Comparison of ENCODE assay signal across 23 cellular contexts in genomic region chr13:109737046-109737573, GRCh38. TPM values are rescaled to one million over a fixed set of nuclear protein-coding genes. Genes with fewer than 3 reads are reported as not detected.
A peak's percentile ranks its signal among the peaks of the same experiment; 100 is the strongest.
DNase-seq lines count a peak whose midpoint lies in the region; ATAC-seq, FAIRE-seq and TF ChIP-seq lines count a peak whose summit lies in the region.
"Had no signal": no experiment of that assay in that cellular context is flagged by ENCODE, and none has a peak within 500 bp of the region (broad histone marks: within the 10 kb centered on the region; RNA-seq: fewer than 3 reads in every experiment).

No MANE protein-coding gene starts in this region.

- H2AFZ ChIP-seq in astrocyte (ENCODE audit: low read depth, low read length) (no peak overlapping the region), mesenchymal stem cell (ENCODE audit: low read depth, low read length) (no peak overlapping the region)

- H2BK120ac ChIP-seq in mesenchymal stem cell (ENCODE audit: low read depth, low read length) = no peak overlapping the region

- intact Hi-C loops in MCF 10A (cut with micrococcal nuclease) (no loop called here), breast epithelium (cut with DNase I; ENCODE audit: low total_unique reads) (no loop called here), heart right ventricle (cut with DNase I) (no loop called here), upper lobe of right lung (cut with DNase I) (no loop called here), stomach (cut with DNase I; ENCODE audit: low total_unique reads) (no loop called here)

- DNase-seq in MCF 10A (ENCODE audit: unreplicated experiment) (no peak), breast epithelium (ENCODE audit: low spot score in 2 of 2) (no peak), astrocyte (ENCODE audit: low read depth) (no peak), heart right ventricle (peak; percentile 23 to 37), mesenchymal stem cell (no peak), NCI-H187 (lab: John Stamatoyannopoulos, UW) (no peak), upper lobe of right lung (no peak), stomach (no peak)
- DNase-seq: BE2C, DMS153, GOT3, MM.1S, NCI-H2029 treated with DMSO at 0.1 percent for 48 hours, NCI-H446 treated with DMSO at 0.1 percent for 48 hours, NCI-H526 treated with DMSO at 0.1 percent for 48 hours had no signal

- H3K4me3 Mint-ChIP-seq in MCF 10A (ENCODE audit: unreplicated experiment) (no peak overlapping the region), astrocyte (ENCODE audit: unreplicated experiment) (no peak overlapping the region)
- H3K4me3 Mint-ChIP-seq: HFFc6 had no signal

- H3K4me2 ChIP-seq in astrocyte (ENCODE audit: low read length) = no peak overlapping the region
- H3K4me2 ChIP-seq in mesenchymal stem cell (ENCODE audit: low read length, poor library complexity, severe bottlenecking) = no peak overlapping the region

- no peak for TF ChIP-seq EP300 in stomach (IDR thresholded peaks at IDR 0.05)

- FAIRE-seq in astrocyte (lab: Jason Lieb, UNC) = no peak
- FAIRE-seq: GM12892, HTR-8/SVneo, K562 had no signal

- TF ChIP-seq CTCF in MCF 10A (IDR thresholded peaks at IDR 0.05; ENCODE audit: unreplicated experiment) (no peak), breast epithelium (IDR thresholded peaks at IDR 0.05) (no peak), astrocyte (IDR thresholded peaks at IDR 0.05; ENCODE audit: insufficient read depth, low read depth, low read length) (no peak), heart right ventricle (IDR thresholded peaks at IDR 0.05) (no peak), upper lobe of right lung (IDR thresholded peaks at IDR 0.05) (no peak), stomach (IDR thresholded peaks at IDR 0.05) (no peak)

- no peak overlapping the region for H4K8ac ChIP-seq in mesenchymal stem cell (ENCODE audit: low read length)

- H3K27ac Mint-ChIP-seq in MCF 10A (ENCODE audit: low read depth, unreplicated experiment) (peak overlapping the region; percentile 28), astrocyte (ENCODE audit: unreplicated experiment) (peak overlapping the region; percentile 9)
- H3K27ac Mint-ChIP-seq: HFFc6 had no signal

- no peak overlapping the region for H3K4me3 ChIP-seq in breast epithelium
- no peak overlapping the region for H3K4me3 ChIP-seq in astrocyte (ENCODE audit: insufficient read depth, low read depth, low read length)
- H3K4me3 ChIP-seq in heart right ventricle = no peak overlapping the region
- no peak overlapping the region for H3K4me3 ChIP-seq in mesenchymal stem cell (ENCODE audit: insufficient read depth in 1 of 2, low read depth in 1 of 2, low read length in 2 of 2)
- no peak overlapping the region for H3K4me3 ChIP-seq in upper lobe of right lung
- no peak overlapping the region for H3K4me3 ChIP-seq in stomach
- H3K4me3 ChIP-seq: HAP-1, K562, SJSA1 had no signal

- no peak overlapping the region for H2BK5ac ChIP-seq in mesenchymal stem cell (ENCODE audit: low read depth, low read length, poor library complexity, severe bottlenecking)

- CTCF ChIA-PET in MCF 10A (lab: Yijun Ruan, JAX) = interaction anchor here (0.6 to 1.0 kb wide), 2 partner anchors 320 to 778 kb away, joined by 3 read pairs; no protein-coding TSS in a partner anchor

- ATAC-seq in heart right ventricle = peak; percentile 35 to 90 (median 77)
- no peak for ATAC-seq in upper lobe of right lung
- ATAC-seq: K562, Panc1 had no signal

- H3K36me3 Mint-ChIP-seq in MCF 10A (ENCODE audit: insufficient read depth, unreplicated experiment) = peaks cover 6% of the 10 kb centered on the region
- no peaks in the 10 kb centered on the region for H3K36me3 Mint-ChIP-seq in astrocyte (ENCODE audit: low read depth, unreplicated experiment)

- H3K9ac ChIP-seq in astrocyte (ENCODE audit: low read length) (no peak overlapping the region), mesenchymal stem cell (ENCODE audit: low read length) (no peak overlapping the region)

- no peaks in the 10 kb centered on the region for H4K20me1 ChIP-seq in astrocyte (ENCODE audit: insufficient read depth, low read length)

- peak overlapping the region; percentile 17 to 28 for H3K18ac ChIP-seq in mesenchymal stem cell (ENCODE audit: low read depth in 1 of 2, low read length in 2 of 2)

- no peaks in the 10 kb centered on the region for H3K9me3 Mint-ChIP-seq in MCF 10A (ENCODE audit: unreplicated experiment)
- H3K9me3 Mint-ChIP-seq in astrocyte (ENCODE audit: unreplicated experiment) = peaks cover 11% of the 10 kb centered on the region

- H2AK5ac ChIP-seq in mesenchymal stem cell (ENCODE audit: low read length, severe bottlenecking) = no peak overlapping the region

- H3K9me3 ChIP-seq in breast epithelium (no peaks in the 10 kb centered on the region), astrocyte (ENCODE audit: insufficient read depth, low read depth, low read length) (no peaks in the 10 kb centered on the region), heart right ventricle (no peaks in the 10 kb centered on the region), mesenchymal stem cell (ENCODE audit: control insufficient read depth, low read length) (no peaks in the 10 kb centered on the region), upper lobe of right lung (no peaks in the 10 kb centered on the region), stomach (no peaks in the 10 kb centered on the region)
- H3K9me3 ChIP-seq: BE2C, HAP-1 had no signal

- H3K27me3 ChIP-seq in breast epithelium (no peaks in the 10 kb centered on the region), astrocyte (ENCODE audit: insufficient read depth, low read length) (no peaks in the 10 kb centered on the region), heart right ventricle (peaks cover 0 to 7% (median 0%) of the 10 kb centered on the region in 7 donors), mesenchymal stem cell (ENCODE audit: control insufficient read depth in 1 of 2, insufficient read depth in 1 of 2, low read length in 2 of 2) (peaks cover 0 to 9% of the 10 kb centered on the region in 2 experiments), upper lobe of right lung (no peaks in the 10 kb centered on the region), stomach (no peaks in the 10 kb centered on the region)
- H3K27me3 ChIP-seq: BE2C had no signal

- BruUV-seq in MCF 10A (replicated peaks; lab: Mats Ljungman, UMichigan) = no TSS peak

- H3K4me1 Mint-ChIP-seq in MCF 10A (ENCODE audit: insufficient read depth, unreplicated experiment) = peaks cover 20% of the 10 kb centered on the region
- peaks cover 17% of the 10 kb centered on the region for H3K4me1 Mint-ChIP-seq in astrocyte (ENCODE audit: low read depth, unreplicated experiment)

- H3K23ac ChIP-seq in mesenchymal stem cell (ENCODE audit: low read length in 2 of 2) = no peak overlapping the region

- H3K4me1 ChIP-seq in breast epithelium (no peaks in the 10 kb centered on the region), astrocyte (ENCODE audit: insufficient read depth, low read length) (peaks cover 6% of the 10 kb centered on the region), heart right ventricle (peaks cover 0 to 11% (median 0%) of the 10 kb centered on the region in 9 donors), mesenchymal stem cell (ENCODE audit: control insufficient read depth, insufficient read depth, low read depth, low read length) (no peaks in the 10 kb centered on the region), upper lobe of right lung (no peaks in the 10 kb centered on the region), stomach (no peaks in the 10 kb centered on the region)
- H3K4me1 ChIP-seq: BE2C, HAP-1 had no signal

- peak overlapping the region in 1 of 2 experiments; percentile 19 for H3K14ac ChIP-seq in mesenchymal stem cell (ENCODE audit: low read length in 2 of 2)

- H3K27ac ChIP-seq in breast epithelium = no peak overlapping the region
- no peak overlapping the region for H3K27ac ChIP-seq in astrocyte (ENCODE audit: low read depth, low read length)
- H3K27ac ChIP-seq in heart right ventricle = peak overlapping the region in 1 of 10 donors; percentile 31
- no peak overlapping the region for H3K27ac ChIP-seq in mesenchymal stem cell (ENCODE audit: low read length, poor library complexity, severe bottlenecking)
- H3K27ac ChIP-seq in upper lobe of right lung = no peak overlapping the region
- no peak overlapping the region for H3K27ac ChIP-seq in stomach
- H3K27ac ChIP-seq: 22Rv1, SJSA1 had no signal

- 45 to 70% methylated on average over 13 of the region's 13 CpGs for WGBS in heart right ventricle, 2 donors
- WGBS in mesenchymal stem cell = 91% methylated on average over 13 of the region's 13 CpGs
- WGBS in stomach, 5 donors = 86 to 91% (median 89%) methylated on average over 13 of the region's 13 CpGs

- POLR2A ChIA-PET in MCF 10A (lab: Yijun Ruan, JAX) = interaction anchor here (0.8 kb wide), 1 partner anchor 473 kb away, joined by 5 read pairs; no protein-coding TSS in a partner anchor

- H2BK15ac ChIP-seq in mesenchymal stem cell (ENCODE audit: low read depth, poor library complexity, severe bottlenecking) = no peak overlapping the region

- no peak overlapping the region for H3K4ac ChIP-seq in mesenchymal stem cell (ENCODE audit: low read depth in 1 of 2, low read length in 2 of 2)

- H2BK12ac ChIP-seq in mesenchymal stem cell (ENCODE audit: low read length in 2 of 2) = no peak overlapping the region

- H3K79me1 ChIP-seq in mesenchymal stem cell (replicated peaks; ENCODE audit: low read length, poor library complexity, severe bottlenecking) = no peaks in the 10 kb centered on the region

- H3K27me3 Mint-ChIP-seq in MCF 10A (ENCODE audit: insufficient read depth, unreplicated experiment) (no peaks in the 10 kb centered on the region), astrocyte (ENCODE audit: low read depth, unreplicated experiment) (no peaks in the 10 kb centered on the region)

- no peaks in the 10 kb centered on the region for H3K36me3 ChIP-seq in breast epithelium
- H3K36me3 ChIP-seq in astrocyte (ENCODE audit: insufficient read depth, low read length) = no peaks in the 10 kb centered on the region
- H3K36me3 ChIP-seq in heart right ventricle = no peaks in the 10 kb centered on the region
- no peaks in the 10 kb centered on the region for H3K36me3 ChIP-seq in mesenchymal stem cell (ENCODE audit: control insufficient read depth in 1 of 2, insufficient read depth in 2 of 2, low read depth in 1 of 2, low read length in 2 of 2)
- H3K36me3 ChIP-seq in upper lobe of right lung = no peaks in the 10 kb centered on the region
- no peaks in the 10 kb centered on the region for H3K36me3 ChIP-seq in stomach
- H3K36me3 ChIP-seq: BE2C, HAP-1, SJSA1 had no signal

- no peak overlapping the region for H4K91ac ChIP-seq in mesenchymal stem cell (ENCODE audit: low read length)

- no peak for TF ChIP-seq POLR2A in breast epithelium (IDR thresholded peaks at IDR 0.05)
- TF ChIP-seq POLR2A in stomach (IDR thresholded peaks at IDR 0.05) = no peak

- H3K79me2 ChIP-seq in astrocyte (ENCODE audit: insufficient read depth, low read length) = no peaks in the 10 kb centered on the region

RNA-seq across cellular contexts. Expression of gene IRS2, which starts 49.3 kb away (rescaled TPM):
- total RNA-seq in MCF 10A (2022) (41.8 and 48.5 TPM in 2 replicates), breast epithelium (10 to 100 TPM; 25.8 to 38.2 (median 29.5) TPM), astrocyte (14.4 and 20.1 TPM in 2 replicates), heart right ventricle (10 to 100 TPM; 10.2 to 49.3 (median 13.7) TPM), upper lobe of right lung (43.8 TPM), stomach (10 to 100 TPM; 10.7 to 24.1 (median 18.7) TPM)
- polyA plus RNA-seq in heart right ventricle (10 to 100 TPM in 1 of 2 donors, 1 to 10 TPM in 1; 4.2 to 18.5 TPM), stomach (1 to 10 TPM; 2.7 to 3.7 (median 3.5) TPM)
- polyA plus RNA-seq in mesenchymal stem cell (2013, experiment 1 of 2) = 3.5 TPM
- 3.5 TPM for polyA plus RNA-seq in mesenchymal stem cell (2013, experiment 2 of 2)

Comparison
In these comparisons a context has a peak if more than half of its experiments do, and no peak if none do; other contexts are left out.
1. DNase-seq: peak in heart right ventricle (2 of 2); none in MCF 10A (single experiment), breast epithelium (0 of 2), astrocyte (single experiment), mesenchymal stem cell (single experiment), NCI-H187 (0 of 2), upper lobe of right lung (single experiment) and stomach (single experiment).